Comparison of ENCODE assay signal across 1 cellular context in the genomic region with DNA sequence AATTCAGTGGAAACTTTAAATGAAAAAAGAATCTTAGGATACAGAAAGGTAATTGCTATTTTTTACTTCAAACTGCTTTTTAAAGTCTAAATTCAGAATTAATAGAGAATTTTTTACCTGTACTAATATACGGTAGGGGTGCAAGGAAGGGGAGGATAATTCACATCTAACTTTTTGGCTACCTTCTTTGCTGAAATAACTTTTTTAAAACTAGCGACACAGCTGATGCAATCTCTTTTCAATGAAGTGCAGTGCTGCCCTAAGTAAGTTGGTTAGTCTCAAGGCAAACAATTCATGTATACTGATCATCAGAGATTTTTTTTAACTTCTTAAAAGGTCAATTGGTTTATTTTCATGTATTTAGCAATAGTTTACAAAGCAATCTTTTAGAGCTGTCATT.
TF ChIP-seq lines count a peak whose summit lies in the region.

No MANE protein-coding gene starts in this region.

TF ChIP-seq in GM23338, 12 proteins besides CTCF, POLR2A, EP300 and RAD21 (continued from another document):
- TF ChIP-seq, protein P1, sequence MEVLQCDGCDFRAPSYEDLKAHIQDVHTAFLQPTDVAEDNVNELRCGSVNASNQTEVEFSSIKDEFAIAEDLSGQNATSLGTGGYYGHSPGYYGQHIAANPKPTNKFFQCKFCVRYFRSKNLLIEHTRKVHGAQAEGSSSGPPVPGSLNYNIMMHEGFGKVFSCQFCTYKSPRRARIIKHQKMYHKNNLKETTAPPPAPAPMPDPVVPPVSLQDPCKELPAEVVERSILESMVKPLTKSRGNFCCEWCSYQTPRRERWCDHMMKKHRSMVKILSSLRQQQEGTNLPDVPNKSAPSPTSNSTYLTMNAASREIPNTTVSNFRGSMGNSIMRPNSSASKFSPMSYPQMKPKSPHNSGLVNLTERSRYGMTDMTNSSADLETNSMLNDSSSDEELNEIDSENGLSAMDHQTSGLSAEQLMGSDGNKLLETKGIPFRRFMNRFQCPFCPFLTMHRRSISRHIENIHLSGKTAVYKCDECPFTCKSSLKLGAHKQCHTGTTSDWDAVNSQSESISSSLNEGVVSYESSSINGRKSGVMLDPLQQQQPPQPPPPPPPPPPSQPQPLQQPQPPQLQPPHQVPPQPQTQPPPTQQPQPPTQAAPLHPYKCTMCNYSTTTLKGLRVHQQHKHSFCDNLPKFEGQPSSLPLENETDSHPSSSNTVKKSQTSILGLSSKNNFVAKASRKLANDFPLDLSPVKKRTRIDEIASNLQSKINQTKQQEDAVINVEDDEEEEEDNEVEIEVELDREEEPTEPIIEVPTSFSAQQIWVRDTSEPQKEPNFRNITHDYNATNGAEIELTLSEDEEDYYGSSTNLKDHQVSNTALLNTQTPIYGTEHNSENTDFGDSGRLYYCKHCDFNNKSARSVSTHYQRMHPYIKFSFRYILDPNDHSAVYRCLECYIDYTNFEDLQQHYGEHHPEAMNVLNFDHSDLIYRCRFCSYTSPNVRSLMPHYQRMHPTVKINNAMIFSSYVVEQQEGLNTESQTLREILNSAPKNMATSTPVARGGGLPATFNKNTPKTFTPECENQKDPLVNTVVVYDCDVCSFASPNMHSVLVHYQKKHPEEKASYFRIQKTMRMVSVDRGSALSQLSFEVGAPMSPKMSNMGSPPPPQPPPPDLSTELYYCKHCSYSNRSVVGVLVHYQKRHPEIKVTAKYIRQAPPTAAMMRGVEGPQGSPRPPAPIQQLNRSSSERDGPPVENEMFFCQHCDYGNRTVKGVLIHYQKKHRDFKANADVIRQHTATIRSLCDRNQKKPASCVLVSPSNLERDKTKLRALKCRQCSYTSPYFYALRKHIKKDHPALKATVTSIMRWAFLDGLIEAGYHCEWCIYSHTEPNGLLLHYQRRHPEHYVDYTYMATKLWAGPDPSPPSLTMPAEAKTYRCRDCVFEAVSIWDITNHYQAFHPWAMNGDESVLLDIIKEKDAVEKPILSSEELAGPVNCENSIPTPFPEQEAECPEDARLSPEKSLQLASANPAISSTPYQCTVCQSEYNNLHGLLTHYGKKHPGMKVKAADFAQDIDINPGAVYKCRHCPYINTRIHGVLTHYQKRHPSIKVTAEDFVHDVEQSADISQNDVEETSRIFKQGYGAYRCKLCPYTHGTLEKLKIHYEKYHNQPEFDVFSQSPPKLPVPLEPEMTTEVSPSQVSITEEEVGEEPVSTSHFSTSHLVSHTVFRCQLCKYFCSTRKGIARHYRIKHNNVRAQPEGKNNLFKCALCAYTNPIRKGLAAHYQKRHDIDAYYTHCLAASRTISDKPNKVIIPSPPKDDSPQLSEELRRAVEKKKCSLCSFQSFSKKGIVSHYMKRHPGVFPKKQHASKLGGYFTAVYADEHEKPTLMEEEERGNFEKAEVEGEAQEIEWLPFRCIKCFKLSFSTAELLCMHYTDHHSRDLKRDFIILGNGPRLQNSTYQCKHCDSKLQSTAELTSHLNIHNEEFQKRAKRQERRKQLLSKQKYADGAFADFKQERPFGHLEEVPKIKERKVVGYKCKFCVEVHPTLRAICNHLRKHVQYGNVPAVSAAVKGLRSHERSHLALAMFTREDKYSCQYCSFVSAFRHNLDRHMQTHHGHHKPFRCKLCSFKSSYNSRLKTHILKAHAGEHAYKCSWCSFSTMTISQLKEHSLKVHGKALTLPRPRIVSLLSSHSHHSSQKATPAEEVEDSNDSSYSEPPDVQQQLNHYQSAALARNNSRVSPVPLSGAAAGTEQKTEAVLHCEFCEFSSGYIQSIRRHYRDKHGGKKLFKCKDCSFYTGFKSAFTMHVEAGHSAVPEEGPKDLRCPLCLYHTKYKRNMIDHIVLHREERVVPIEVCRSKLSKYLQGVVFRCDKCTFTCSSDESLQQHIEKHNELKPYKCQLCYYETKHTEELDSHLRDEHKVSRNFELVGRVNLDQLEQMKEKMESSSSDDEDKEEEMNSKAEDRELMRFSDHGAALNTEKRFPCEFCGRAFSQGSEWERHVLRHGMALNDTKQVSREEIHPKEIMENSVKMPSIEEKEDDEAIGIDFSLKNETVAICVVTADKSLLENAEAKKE (CRISPR knock-in tag; IDR thresholded peaks at IDR 0.05): no peak
- TF ChIP-seq ZNF331 (CRISPR knock-in tag; IDR thresholded peaks at IDR 0.05; ENCODE audit: low read depth): no peak
TF ChIP-seq in GM23338: peak in this region for 0.
